Comparison of ENCODE assay signal across 1 cellular context in genomic region chr1:19517017-19517416, GRCh38.
TF ChIP-seq lines count a peak whose summit lies in the region.

No MANE protein-coding gene starts in this region.

TF ChIP-seq in IMR-90, 13 proteins besides CTCF, POLR2A, EP300 and RAD21:
- TF ChIP-seq MAZ (IDR thresholded peaks at IDR 0.05; ENCODE audit: borderline replicate concordance, low read depth, low read length) (no peak), FOS (IDR thresholded peaks at IDR 0.05; ENCODE audit: low read depth, low read length) (no peak), RCOR1 (IDR thresholded peaks at IDR 0.05; ENCODE audit: insufficient replicate concordance, low read length) (no peak), BHLHE40 (IDR thresholded peaks at IDR 0.05; ENCODE audit: low read depth, low read length) (no peak), MAFK (IDR thresholded peaks at IDR 0.05; ENCODE audit: low read depth, low read length) (no peak), MXI1 (IDR thresholded peaks at IDR 0.05; ENCODE audit: borderline replicate concordance, low read depth, low read length) (no peak), NFE2L2 (IDR thresholded peaks at IDR 0.05; ENCODE audit: low read depth, low read length) (no peak), CHD1 (IDR thresholded peaks at IDR 0.05; ENCODE audit: low read depth, low read length) (no peak), RFX5 (IDR thresholded peaks at IDR 0.05; ENCODE audit: low read depth, low read length) (no peak), ELK1 (IDR thresholded peaks at IDR 0.05; ENCODE audit: borderline replicate concordance, low read depth, low read length) (no peak), CEBPB (IDR thresholded peaks at IDR 0.05; ENCODE audit: low read depth, low read length) (no peak), SMC3 (IDR thresholded peaks at IDR 0.05; ENCODE audit: low read depth, low read length) (no peak), USF2 (IDR thresholded peaks at IDR 0.05; ENCODE audit: low read depth, low read length) (no peak)
